Comparison of ENCODE assay signal across 7 cellular contexts in genomic region chr4:183099537-183100297, GRCh38. TPM values are rescaled to one million over a fixed set of nuclear protein-coding genes. Genes with fewer than 3 reads are reported as not detected.
DNase-seq lines count a peak whose midpoint lies in the region; ATAC-seq and TF ChIP-seq lines count a peak whose summit lies in the region.

No MANE protein-coding gene starts in this region.

- H3K27me3 ChIP-seq in prostate gland (replicated peaks; ENCODE audit: insufficient read depth) = no peaks in the 10 kb centered on the region

- H3K4me1 Mint-ChIP-seq in IgD-negative memory B cell = peaks cover 0 to 4% (median 0%) of the 10 kb centered on the region in 3 donors
- peaks cover 23% of the 10 kb centered on the region for H3K4me1 Mint-ChIP-seq in activated naive CD8-positive, alpha-beta T cell (ENCODE audit: low read depth)

- H3K9me3 Mint-ChIP-seq in IgD-negative memory B cell = no peaks in the 10 kb centered on the region
- no peaks in the 10 kb centered on the region for H3K9me3 Mint-ChIP-seq in activated naive CD8-positive, alpha-beta T cell (ENCODE audit: low read depth)

- no peak for TF ChIP-seq POLR2A in prostate gland (IDR thresholded peaks at IDR 0.05)

- intact Hi-C loops in left ventricle myocardium superior (cut with micrococcal nuclease) = loop anchor here (2.0 kb wide), 1 partner anchor 31 kb away; no protein-coding TSS in a partner anchor
- intact Hi-C loops in prostate gland (cut with DNase I) = no loop called here

- H3K27ac Mint-ChIP-seq in IgD-negative memory B cell = no peak overlapping the region
- no peak overlapping the region for H3K27ac Mint-ChIP-seq in activated naive CD8-positive, alpha-beta T cell

- H3K27me3 Mint-ChIP-seq in IgD-negative memory B cell = peaks cover 40% of the 10 kb centered on the region
- H3K27me3 Mint-ChIP-seq in activated naive CD8-positive, alpha-beta T cell = peaks cover 5% of the 10 kb centered on the region

- H3K9me3 ChIP-seq in prostate gland = no peaks in the 10 kb centered on the region

- ATAC-seq in GM18498 (IDR thresholded peaks at IDR 0.05; ENCODE audit: unreplicated experiment) (peak; percentile 3), left ventricle myocardium superior (no peak), HG03460 (IDR thresholded peaks at IDR 0.05; ENCODE audit: unreplicated experiment) (no peak), HG03095 (IDR thresholded peaks at IDR 0.05; ENCODE audit: unreplicated experiment) (no peak)

- WGBS in prostate gland = 2% methylated on average over 40 of the region's 73 CpGs

- no peaks in the 10 kb centered on the region for H3K36me3 ChIP-seq in prostate gland

- peak overlapping the region; percentile 95 to 96 for H3K27ac ChIP-seq in prostate gland

- no peaks in the 10 kb centered on the region for H3K36me3 Mint-ChIP-seq in IgD-negative memory B cell
- H3K36me3 Mint-ChIP-seq in activated naive CD8-positive, alpha-beta T cell = no peaks in the 10 kb centered on the region

- H3K4me3 ChIP-seq in prostate gland = peak overlapping the region; percentile 82 to 92

- peak; percentile 54 for DNase-seq in left ventricle myocardium superior
- peak; percentile 12 for DNase-seq in prostate gland (ENCODE audit: low spot score)

- peaks cover 2% of the 10 kb centered on the region for H3K4me1 ChIP-seq in prostate gland (replicated peaks)

- H3K4me3 Mint-ChIP-seq in IgD-negative memory B cell = peak overlapping the region in 3 of 4 donors; percentile 38 to 86 (median 63)
- peak overlapping the region; percentile 80 for H3K4me3 Mint-ChIP-seq in activated naive CD8-positive, alpha-beta T cell

- no peak for TF ChIP-seq CTCF in prostate gland (IDR thresholded peaks at IDR 0.05)

RNA-seq across cellular contexts. Expression of gene WWC2, which starts 0.7 kb away (rescaled TPM):
- 0.29 TPM for polyA plus RNA-seq in IgD-negative memory B cell
- total RNA-seq in left ventricle myocardium superior (38.0 TPM), prostate gland (10 to 100 TPM; 17.6 to 44.1 TPM)
